In genomic region chr22:45460288-45461109, GRCh38 we compare ENCODE assay signal across 14 cellular contexts. TPM values are rescaled to one million over a fixed set of nuclear protein-coding genes. Genes with fewer than 3 reads are reported as not detected.
A peak's percentile ranks its signal among the peaks of the same experiment; 100 is the strongest.
DNase-seq lines count a peak whose midpoint lies in the region; ATAC-seq and TF ChIP-seq lines count a peak whose summit lies in the region.
"Had no signal": no experiment of that assay in that cellular context is flagged by ENCODE, and none has a peak within 500 bp of the region (broad histone marks: within the 10 kb centered on the region; RNA-seq: fewer than 3 reads in every experiment).

No MANE protein-coding gene starts in this region.

- DNase-seq in AG20443 (ENCODE audit: low spot score) (peak; percentile 68), choroid plexus epithelial cell (ENCODE audit: low read depth) (peak; percentile 67), hepatic stellate cell (ENCODE audit: low spot score) (peak; percentile 32), sciatic nerve (ENCODE audit: low spot score) (peak; percentile 84), Karpas-422 (no peak), NCI-H2081 treated with DMSO at 0.1 percent for 48 hours (lab: John Stamatoyannopoulos, UW) (no peak), iPS-NIHi11 (ENCODE audit: low spot score) (no peak)
- DNase-seq: activated naive CD8-positive, alpha-beta T cell treated with anti-CD3 and anti-CD28 coated beads, Interleukin-2, amount 10 ng/mL, durations not matched to agents 7 days and 5 days; naive thymus-derived CD4-positive, alpha-beta T cell; NCI-H1048; spleen had no signal

- intact Hi-C loops in sciatic nerve (cut with DNase I) = no loop called here

- no peaks in the 10 kb centered on the region for H3K9me2 ChIP-seq in Karpas-422 (replicated peaks; ENCODE audit: insufficient read depth, low read length)

- no peak overlapping the region for H2AFZ ChIP-seq in Karpas-422 (ENCODE audit: low read length)

- H3K9me3 ChIP-seq in Karpas-422 (ENCODE audit: low read length) = no peaks in the 10 kb centered on the region

- H3K9ac ChIP-seq in Karpas-422 (ENCODE audit: low read length) = no peak overlapping the region

- H4K20me1 ChIP-seq in Karpas-422 (ENCODE audit: insufficient read depth, low read depth, low read length) = no peaks in the 10 kb centered on the region

- H3K4me1 ChIP-seq in Karpas-422 (ENCODE audit: low read length) = no peaks in the 10 kb centered on the region
- H3K4me1 ChIP-seq: HAP-1, spleen had no signal

- no peak overlapping the region for H3K27ac ChIP-seq in Karpas-422 (ENCODE audit: low read length)

- H3K27me3 ChIP-seq in Karpas-422 (ENCODE audit: low read length) = no peaks in the 10 kb centered on the region

- no peak overlapping the region for H3K4me2 ChIP-seq in Karpas-422 (ENCODE audit: low read depth, low read length, poor library complexity, severe bottlenecking)

- H3K79me2 ChIP-seq in Karpas-422 (ENCODE audit: low read length) = no peaks in the 10 kb centered on the region

- H3K4me3 ChIP-seq in choroid plexus epithelial cell (ENCODE audit: low read depth, low read length) = no peak overlapping the region
- H3K4me3 ChIP-seq in Karpas-422 (ENCODE audit: low read length) = no peak overlapping the region
- H3K4me3 ChIP-seq: HAP-1, spleen had no signal

- H3K36me3 ChIP-seq in Karpas-422 (ENCODE audit: insufficient read depth, low read length) = no peaks in the 10 kb centered on the region
- H3K36me3 ChIP-seq: HAP-1, spleen had no signal

- ATAC-seq in sciatic nerve (peak; percentile 98), GM18909 (IDR thresholded peaks at IDR 0.05; ENCODE audit: poor library complexity, unreplicated experiment) (no peak)
- ATAC-seq: naive thymus-derived CD4-positive, alpha-beta T cell had no signal

- no peak for TF ChIP-seq CTCF in choroid plexus epithelial cell (conservative IDR thresholded peaks at IDR 0.05; ENCODE audit: low read depth, low read length)

RNA-seq across cellular contexts. Expression of gene FBLN1, which starts 42.2 kb away (rescaled TPM):
- total RNA-seq in sciatic nerve = 624 TPM
- total RNA-seq in Karpas-422 (2014; rRNA removed; shearing (Covaris generic); ENCODE audit: low replicate concordance) = not detected in 2 replicates
- total RNA-seq: activated naive CD8-positive, alpha-beta T cell treated with anti-CD3 and anti-CD28 coated beads, Interleukin-2, amount 10 ng/mL, durations not matched to agents 7 days and 5 days; B cell had no signal

RNA-seq across cellular contexts. Expression of gene RIBC2, which starts 47.0 kb away (rescaled TPM):
- total RNA-seq in sciatic nerve = 0.22 TPM
- total RNA-seq in Karpas-422 (2014; rRNA removed; shearing (Covaris generic); ENCODE audit: low replicate concordance) = not detected in 2 replicates
- total RNA-seq: B cell had no signal

RNA-seq across cellular contexts. Expression of gene SMC1B, which starts 47.1 kb away (rescaled TPM):
- not detected for total RNA-seq in sciatic nerve
- not detected in 2 replicates for total RNA-seq in Karpas-422 (2014; rRNA removed; shearing (Covaris generic); ENCODE audit: low replicate concordance)

Comparison
In these comparisons a context has a peak if more than half of its experiments do, and no peak if none do; other contexts are left out.
1. DNase-seq: peak in AG20443 (single experiment), choroid plexus epithelial cell (single experiment), hepatic stellate cell (single experiment) and sciatic nerve (single experiment); none in Karpas-422 (single experiment), NCI-H2081 treated with DMSO at 0.1 percent for 48 hours (single experiment) and iPS-NIHi11 (single experiment).
2. RNA of gene FBLN1, which starts 42.2 kb away (total RNA-seq): 624 TPM in sciatic nerve (single experiment); not detected in Karpas-422; every median in the first group is over 100 times any median in the second.